ENCODE assay signal across 10 cellular contexts in the genomic region with DNA sequence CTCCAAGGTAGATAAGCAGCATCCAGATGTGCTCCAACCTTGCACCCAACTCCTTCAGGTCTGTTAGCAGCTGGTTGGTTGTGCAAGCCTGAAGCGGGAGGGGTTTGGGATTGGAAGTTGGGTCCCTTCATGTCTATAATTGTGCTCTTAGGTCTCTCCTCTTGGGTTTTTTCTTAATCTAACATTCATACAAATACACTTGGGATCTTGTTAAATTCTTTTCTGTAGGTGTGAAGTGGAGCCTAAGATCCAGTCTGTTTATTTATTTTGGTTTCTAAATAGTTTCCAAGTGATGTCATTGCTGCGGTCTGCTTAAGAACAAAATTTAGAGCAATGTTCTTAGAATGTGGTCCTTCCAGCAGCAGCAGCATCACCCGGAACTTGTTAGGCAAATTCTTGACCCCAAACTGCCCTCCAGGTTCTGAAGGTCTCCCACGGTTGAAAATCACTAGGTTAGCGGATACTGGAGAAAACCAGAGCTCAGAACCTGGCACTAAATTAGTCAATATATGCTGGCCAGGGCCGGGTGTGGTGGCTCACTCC. TPM values are rescaled to one million over a fixed set of nuclear protein-coding genes. Genes with fewer than 3 reads are reported as not detected.
DNase-seq lines count a peak whose midpoint lies in the region; TF ChIP-seq lines count a peak whose summit lies in the region.
"Had no signal": no experiment of that assay in that cellular context is flagged by ENCODE, and none has a peak within 500 bp of the region (broad histone marks: within the 10 kb centered on the region; RNA-seq: fewer than 3 reads in every experiment).

No MANE protein-coding gene starts in this region.

- peaks cover 42% of the 10 kb centered on the region for H3F3A ChIP-seq in neural progenitor cell (ENCODE audit: low read depth)

- no peak overlapping the region for H3K4me3 ChIP-seq in Caco-2 (ENCODE audit: low read depth, low read length)
- no peak overlapping the region for H3K4me3 ChIP-seq in ectodermal cell (ENCODE audit: insufficient read depth, low read depth, low read length)
- no peak overlapping the region for H3K4me3 ChIP-seq in neural progenitor cell
- H3K4me3 ChIP-seq in BE2C (ENCODE audit: low read depth, low read length): no peak overlapping the region
- H3K4me3 ChIP-seq in CD4-positive, alpha-beta memory T cell (ENCODE audit: low read length in 2 of 2): no peak overlapping the region

- H4K20me1 ChIP-seq in neural progenitor cell (ENCODE audit: low read depth): peaks cover 38% of the 10 kb centered on the region

- no peaks in the 10 kb centered on the region for H3K9me3 ChIP-seq in Caco-2
- no peaks in the 10 kb centered on the region for H3K9me3 ChIP-seq in ectodermal cell (ENCODE audit: control insufficient read depth, low read length)
- H3K9me3 ChIP-seq in neural progenitor cell (ENCODE audit: low read depth): no peaks in the 10 kb centered on the region
- no peaks in the 10 kb centered on the region for H3K9me3 ChIP-seq in BE2C
- no peaks in the 10 kb centered on the region for H3K9me3 ChIP-seq in CD4-positive, alpha-beta memory T cell (ENCODE audit: control insufficient read depth in 1 of 2, low read length in 2 of 2)

- DNase-seq in Caco-2 (no peak), NCI-H226 (peak; percentile 45), neural progenitor cell (ENCODE audit: low spot score) (no peak), BE2C (no peak), NCI-H2171 treated with DMSO at 0.1 percent for 48 hours (lab: John Stamatoyannopoulos, UW) (no peak), NCI-H2107 (lab: John Stamatoyannopoulos, UW) (no peak)
- DNase-seq in CD4-positive, alpha-beta memory T cell: no peak
- DNase-seq: NCI-H1417 treated with DMSO at 0.1 percent for 48 hours had no signal

- H3K9me3 Mint-ChIP-seq in Caco-2 (ENCODE audit: unreplicated experiment) (no peaks in the 10 kb centered on the region), neural progenitor cell (no peaks in the 10 kb centered on the region)
- no peaks in the 10 kb centered on the region for H3K9me3 Mint-ChIP-seq in CD4-positive, alpha-beta memory T cell

- H3K27me3 ChIP-seq in Caco-2 (replicated peaks; ENCODE audit: control insufficient read depth, insufficient read depth, low read length) (no peaks in the 10 kb centered on the region), ectodermal cell (ENCODE audit: control insufficient read depth, insufficient read depth, low read length, poor library complexity, severe bottlenecking) (peaks cover under 1% of the 10 kb centered on the region), neural progenitor cell (peaks cover 9% of the 10 kb centered on the region), BE2C (no peaks in the 10 kb centered on the region)
- no peaks in the 10 kb centered on the region for H3K27me3 ChIP-seq in CD4-positive, alpha-beta memory T cell (ENCODE audit: insufficient read depth, low read length)

- TF ChIP-seq CTCF in Caco-2 (IDR thresholded peaks at IDR 0.05; ENCODE audit: insufficient read depth in 1 of 2, low read depth in 1 of 2, low read length in 1 of 2, severe bottlenecking in 1 of 2, unreplicated experiment in 1 of 2) (no peak), neural progenitor cell (IDR thresholded peaks at IDR 0.05) (no peak), BE2C (IDR thresholded peaks at IDR 0.05; ENCODE audit: low read depth, low read length) (no peak)

- CTCF ChIA-PET in Caco-2 (lab: Charles Lee): interaction anchor here (1.0 kb wide), 2 partner anchors 72 to 153 kb away, joined by 3 read pairs; no protein-coding TSS in a partner anchor
- CTCF ChIA-PET in CD4-positive, alpha-beta memory T cell (lab: Charles Lee; ENCODE audit: partially characterized antibody): no interaction called here

- 92% methylated on average over 6 of the region's 6 CpGs for WGBS in ectodermal cell, 2 experiments

- H3K36me3 ChIP-seq in Caco-2 (ENCODE audit: control insufficient read depth, insufficient read depth, low read length) (peaks cover 14% of the 10 kb centered on the region), ectodermal cell (ENCODE audit: control insufficient read depth, insufficient read depth, low read length) (peaks cover 23% of the 10 kb centered on the region), neural progenitor cell (peaks cover 9% of the 10 kb centered on the region), BE2C (peaks cover 36% of the 10 kb centered on the region)
- no peaks in the 10 kb centered on the region for H3K36me3 ChIP-seq in CD4-positive, alpha-beta memory T cell (ENCODE audit: insufficient read depth, low read length)

- peaks cover 33% of the 10 kb centered on the region for H3K79me2 ChIP-seq in neural progenitor cell (ENCODE audit: low read depth)

- no peak overlapping the region for H3K9ac ChIP-seq in neural progenitor cell

- H2AFZ ChIP-seq in neural progenitor cell (replicated peaks): no peak overlapping the region

- H3K4me2 ChIP-seq in neural progenitor cell: no peak overlapping the region

- H3K4me1 Mint-ChIP-seq in Caco-2 (ENCODE audit: low read depth, unreplicated experiment): peaks cover 32% of the 10 kb centered on the region
- peaks cover 23% of the 10 kb centered on the region for H3K4me1 Mint-ChIP-seq in neural progenitor cell
- H3K4me1 Mint-ChIP-seq in CD4-positive, alpha-beta memory T cell: peaks cover 4 to 15% (median 11%) of the 10 kb centered on the region in 4 donors

- H3K4me1 ChIP-seq in Caco-2: peaks cover 42% of the 10 kb centered on the region
- H3K4me1 ChIP-seq in ectodermal cell (ENCODE audit: control insufficient read depth, insufficient read depth, low read length): peaks cover 4% of the 10 kb centered on the region
- peaks cover 16% of the 10 kb centered on the region for H3K4me1 ChIP-seq in neural progenitor cell
- H3K4me1 ChIP-seq in BE2C: no peaks in the 10 kb centered on the region
- peaks cover 10% of the 10 kb centered on the region for H3K4me1 ChIP-seq in CD4-positive, alpha-beta memory T cell (ENCODE audit: insufficient read depth, low read length)

- peaks cover 43% of the 10 kb centered on the region for H3K36me3 Mint-ChIP-seq in Caco-2 (ENCODE audit: insufficient read depth, unreplicated experiment)
- peaks cover 21% of the 10 kb centered on the region for H3K36me3 Mint-ChIP-seq in neural progenitor cell
- H3K36me3 Mint-ChIP-seq in CD4-positive, alpha-beta memory T cell: no peaks in the 10 kb centered on the region

- BruUV-seq in Caco-2 (replicated peaks; lab: Mats Ljungman, UMichigan): no TSS peak

- H3K27ac Mint-ChIP-seq in Caco-2 (ENCODE audit: unreplicated experiment) (peak overlapping the region; percentile 29), neural progenitor cell (no peak overlapping the region)
- no peak overlapping the region for H3K27ac Mint-ChIP-seq in CD4-positive, alpha-beta memory T cell

- no peaks in the 10 kb centered on the region for H3K27me3 Mint-ChIP-seq in Caco-2 (ENCODE audit: insufficient read depth, unreplicated experiment)
- peaks cover 2% of the 10 kb centered on the region for H3K27me3 Mint-ChIP-seq in neural progenitor cell (ENCODE audit: insufficient read depth, low read depth)
- H3K27me3 Mint-ChIP-seq in CD4-positive, alpha-beta memory T cell: peaks cover 0 to 9% of the 10 kb centered on the region in 2 donors

- POLR2A ChIA-PET in Caco-2 (lab: Charles Lee): interaction anchor here (0.6 to 1.0 kb wide), 3 partner anchors 8 to 588 kb away, joined by 3 read pairs; partner anchors contain the start of genes DNTTIP1, ELMO2 and WFDC3
- POLR2A ChIA-PET in CD4-positive, alpha-beta memory T cell (lab: Charles Lee; ENCODE audit: partially characterized antibody): no interaction called here

- no peak overlapping the region for H3K4me3 Mint-ChIP-seq in Caco-2 (ENCODE audit: unreplicated experiment)
- H3K4me3 Mint-ChIP-seq in neural progenitor cell: no peak overlapping the region
- peak overlapping the region in 1 of 8 donors; percentile 20 for H3K4me3 Mint-ChIP-seq in CD4-positive, alpha-beta memory T cell

- intact Hi-C loops in Caco-2 (cut with micrococcal nuclease; ENCODE audit: unreplicated experiment): no loop called here
- intact Hi-C loops in CD4-positive, alpha-beta memory T cell (cut with micrococcal nuclease): no loop called here

- peak overlapping the region; percentile 60 for H3K27ac ChIP-seq in ectodermal cell (ENCODE audit: insufficient read depth, low read depth, low read length, poor library complexity, severe bottlenecking)
- H3K27ac ChIP-seq in neural progenitor cell: peak overlapping the region; percentile 38
- H3K27ac ChIP-seq in CD4-positive, alpha-beta memory T cell (ENCODE audit: low read depth, low read length): no peak overlapping the region

RNA-seq across cellular contexts. Expression of gene UBE2C, which starts 5.3 kb away (rescaled TPM):
- total RNA-seq in Caco-2 (2022): 409 and 423 TPM in 2 replicates
- polyA plus RNA-seq in ectodermal cell (2013, experiment 1 of 4): 201 TPM
- 156 TPM for polyA plus RNA-seq in ectodermal cell (2013, experiment 2 of 4)
- 234 TPM for polyA plus RNA-seq in ectodermal cell (2013, experiment 3 of 4)
- polyA plus RNA-seq in ectodermal cell (2013, experiment 4 of 4): 236 TPM
- 325 and 442 TPM in 2 replicates for total RNA-seq in neural progenitor cell (ENCODE audit: low replicate concordance)
- 38.2 TPM for polyA plus RNA-seq in BE2C (2012; ENCODE audit: insufficient read depth, insufficient read length, low read depth)
- total RNA-seq in CD4-positive, alpha-beta memory T cell: under 1 TPM; 0.55 to 0.61 TPM
- polyA plus RNA-seq in CD4-positive, alpha-beta memory T cell: under 1 TPM in 1 of 2 donors, not detected in 1; 0.36 TPM

RNA-seq across cellular contexts. Expression of gene TNNC2, which starts 9.4 kb away (rescaled TPM):
- total RNA-seq in Caco-2 (2022) (not detected in 2 replicates), neural progenitor cell (ENCODE audit: low replicate concordance) (0.81 TPM in 1 of 2 replicates, not detected in the other)
- polyA plus RNA-seq in ectodermal cell (2013, experiment 1 of 4): 1.9 TPM
- 1.1 TPM for polyA plus RNA-seq in ectodermal cell (2013, experiment 2 of 4)
- 1.0 TPM for polyA plus RNA-seq in ectodermal cell (2013, experiment 3 of 4)
- polyA plus RNA-seq in ectodermal cell (2013, experiment 4 of 4): 1.5 TPM
- not detected for polyA plus RNA-seq in BE2C (2012; ENCODE audit: insufficient read depth, insufficient read length, low read depth)
- total RNA-seq in CD4-positive, alpha-beta memory T cell: not detected
- under 1 TPM; 0.61 to 0.67 TPM for polyA plus RNA-seq in CD4-positive, alpha-beta memory T cell
- total RNA-seq: dermis microvascular lymphatic vessel endothelial cell had no signal

RNA-seq across cellular contexts. Expression of gene SNX21, which starts 15.9 kb away (rescaled TPM):
- 14.1 and 15.6 TPM in 2 replicates for total RNA-seq in Caco-2 (2022)
- polyA plus RNA-seq in ectodermal cell (2013, experiment 1 of 4): 12.9 TPM
- polyA plus RNA-seq in ectodermal cell (2013, experiment 2 of 4): 12.3 TPM
- polyA plus RNA-seq in ectodermal cell (2013, experiment 3 of 4): 10.7 TPM
- polyA plus RNA-seq in ectodermal cell (2013, experiment 4 of 4): 13.3 TPM
- total RNA-seq in neural progenitor cell (ENCODE audit: low replicate concordance): 12.2 and 18.9 TPM in 2 replicates
- polyA plus RNA-seq in BE2C (2012; ENCODE audit: insufficient read depth, insufficient read length, low read depth): 7.0 TPM
- total RNA-seq in CD4-positive, alpha-beta memory T cell: 1 to 10 TPM; 2.6 to 3.5 TPM
- polyA plus RNA-seq in CD4-positive, alpha-beta memory T cell: 1 to 10 TPM in 1 of 2 donors, under 1 TPM in 1; 0.20 to 1.8 TPM

RNA-seq across cellular contexts. Expression of gene DNTTIP1, which starts 26.0 kb away (rescaled TPM):
- total RNA-seq in Caco-2 (2022): 89.3 and 105 TPM in 2 replicates
- polyA plus RNA-seq in ectodermal cell (2013, experiment 1 of 4): 42.9 TPM
- polyA plus RNA-seq in ectodermal cell (2013, experiment 2 of 4): 44.6 TPM
- polyA plus RNA-seq in ectodermal cell (2013, experiment 3 of 4): 38.5 TPM
- 42.4 TPM for polyA plus RNA-seq in ectodermal cell (2013, experiment 4 of 4)
- total RNA-seq in neural progenitor cell (ENCODE audit: low replicate concordance): 23.8 and 26.3 TPM in 2 replicates
- 79.2 TPM for polyA plus RNA-seq in BE2C (2012; ENCODE audit: insufficient read depth, insufficient read length, low read depth)
- total RNA-seq in CD4-positive, alpha-beta memory T cell: 10 to 100 TPM; 18.6 TPM
- 10 to 100 TPM; 37.3 to 49.9 TPM for polyA plus RNA-seq in CD4-positive, alpha-beta memory T cell

RNA-seq across cellular contexts. Expression of gene WFDC3, which starts 26.0 kb away (rescaled TPM):
- total RNA-seq in Caco-2 (2022) (1.1 and 1.7 TPM in 2 replicates), neural progenitor cell (ENCODE audit: low replicate concordance) (not detected in 2 replicates)
- polyA plus RNA-seq in ectodermal cell (2013, experiment 1 of 4): not detected
- not detected for polyA plus RNA-seq in ectodermal cell (2013, experiment 2 of 4)
- not detected for polyA plus RNA-seq in ectodermal cell (2013, experiment 3 of 4)
- polyA plus RNA-seq in ectodermal cell (2013, experiment 4 of 4): not detected
- polyA plus RNA-seq in BE2C (2012; ENCODE audit: insufficient read depth, insufficient read length, low read depth): 0.79 TPM
- total RNA-seq in CD4-positive, alpha-beta memory T cell: not detected
- not detected for polyA plus RNA-seq in CD4-positive, alpha-beta memory T cell
- total RNA-seq: dermis microvascular lymphatic vessel endothelial cell had no signal

Comparison
In these comparisons a context has a peak if more than half of its experiments do, and no peak if none do; other contexts are left out.
1. RNA of gene UBE2C, which starts 5.3 kb away (total RNA-seq): 409 to 423 TPM in Caco-2 and 325 to 442 TPM in neural progenitor cell; 0.55 to 0.61 TPM in CD4-positive, alpha-beta memory T cell; every median in the first group is over 100 times any median in the second.